ENCODE assay signal across 28 cellular contexts in the genomic region with DNA sequence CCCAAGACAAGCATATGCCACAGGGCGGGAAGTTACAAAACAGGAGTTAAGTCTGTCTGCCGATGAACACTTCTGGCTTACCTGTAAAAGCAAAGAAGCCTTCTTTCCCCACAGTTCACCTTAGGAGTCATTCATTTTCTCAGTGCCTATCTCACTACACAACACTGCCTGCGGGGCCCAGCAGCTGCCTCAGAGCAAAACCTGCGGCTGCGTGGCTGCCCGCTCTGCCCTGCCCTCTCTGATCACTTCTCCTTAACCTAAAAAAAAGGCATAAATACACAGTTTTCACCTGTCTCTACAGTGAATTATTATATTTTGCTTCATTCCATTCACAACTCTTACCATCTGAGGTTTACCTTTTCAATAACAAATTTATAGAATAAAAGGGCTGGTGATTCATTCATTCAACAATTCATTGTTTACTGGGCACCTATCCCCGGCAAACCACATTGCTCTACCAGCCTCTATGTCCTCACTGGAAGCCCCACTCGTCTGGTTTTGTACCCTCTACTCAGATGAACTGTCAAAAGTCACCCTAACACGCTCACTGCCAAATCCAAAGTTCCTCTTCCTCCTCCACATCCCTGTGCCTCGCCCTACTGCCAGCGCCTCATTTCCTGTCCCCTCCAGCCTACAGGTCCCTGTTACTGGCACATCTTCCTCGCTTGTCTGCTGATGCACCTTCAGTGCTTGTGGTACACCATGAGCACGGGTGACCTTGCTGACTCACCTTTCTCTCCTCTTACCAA. TPM values are rescaled to one million over a fixed set of nuclear protein-coding genes. Genes with fewer than 3 reads are reported as not detected.
DNase-seq lines count a peak whose midpoint lies in the region; ATAC-seq and TF ChIP-seq lines count a peak whose summit lies in the region.
"Had no signal": no experiment of that assay in that cellular context is flagged by ENCODE, and none has a peak within 500 bp of the region (broad histone marks: within the 10 kb centered on the region; RNA-seq: fewer than 3 reads in every experiment).

No MANE protein-coding gene starts in this region.

- H3K4me3 ChIP-seq in left ventricle myocardium inferior, result no peak overlapping the region
- H3K4me3 ChIP-seq: lung, prostate gland, sigmoid colon, transverse colon had no signal

- intact Hi-C loops in left ventricle myocardium inferior (cut with micrococcal nuclease) (no loop called here), left cardiac atrium (cut with DNase I) (no loop called here)

- no peak for ATAC-seq in activated CD8-positive, alpha-beta memory T cell treated with anti-CD3 and anti-CD28 coated beads, Interleukin-2, amount 10 ng/mL, durations not matched to agents 7 days and 5 days
- no peak for ATAC-seq in left cardiac atrium
- ATAC-seq in WTC11, result no peak
- no peak for ATAC-seq in naive thymus-derived CD8-positive, alpha-beta T cell
- no peak for ATAC-seq in HG02623 (IDR thresholded peaks at IDR 0.05; ENCODE audit: unreplicated experiment)
- ATAC-seq: CD8-positive, alpha-beta T cell; natural killer cell had no signal

- H3K9me3 Mint-ChIP-seq in activated CD8-positive, alpha-beta memory T cell treated with anti-CD3 and anti-CD28 coated beads, Interleukin-2, amount 10 ng/mL, durations not matched to agents 7 days and 5 days (ENCODE audit: low read depth), result no peaks in the 10 kb centered on the region
- H3K9me3 Mint-ChIP-seq in WTC11, result no peaks in the 10 kb centered on the region
- H3K9me3 Mint-ChIP-seq in naive thymus-derived CD8-positive, alpha-beta T cell, result no peaks in the 10 kb centered on the region
- H3K9me3 Mint-ChIP-seq: activated naive CD8-positive, alpha-beta T cell treated with anti-CD3 and anti-CD28 coated beads, Interleukin-2, amount 10 ng/mL, durations not matched to agents 7 days and 5 days; CD8-positive, alpha-beta T cell; natural killer cell had no signal

- no peaks in the 10 kb centered on the region for H3K9me3 ChIP-seq in left ventricle myocardium inferior (replicated peaks)
- H3K9me3 ChIP-seq: prostate gland, sigmoid colon, transverse colon had no signal

- H3K4me3 Mint-ChIP-seq in activated CD8-positive, alpha-beta memory T cell treated with anti-CD3 and anti-CD28 coated beads, Interleukin-2, amount 10 ng/mL, durations not matched to agents 7 days and 5 days, result no peak overlapping the region
- H3K4me3 Mint-ChIP-seq in WTC11, result no peak overlapping the region
- H3K4me3 Mint-ChIP-seq in naive thymus-derived CD8-positive, alpha-beta T cell, result no peak overlapping the region
- H3K4me3 Mint-ChIP-seq: activated naive CD8-positive, alpha-beta T cell treated with anti-CD3 and anti-CD28 coated beads, Interleukin-2, amount 10 ng/mL, durations not matched to agents 7 days and 5 days; CD8-positive, alpha-beta T cell; natural killer cell had no signal

- POLR2A ChIA-PET in WTC11 (lab: Charles Lee), result no interaction called here
- POLR2A ChIA-PET in naive thymus-derived CD8-positive, alpha-beta T cell (lab: Charles Lee), result no interaction called here

- H3K4me1 Mint-ChIP-seq in activated CD8-positive, alpha-beta memory T cell treated with anti-CD3 and anti-CD28 coated beads, Interleukin-2, amount 10 ng/mL, durations not matched to agents 7 days and 5 days, result no peaks in the 10 kb centered on the region
- no peaks in the 10 kb centered on the region for H3K4me1 Mint-ChIP-seq in WTC11
- H3K4me1 Mint-ChIP-seq in naive thymus-derived CD8-positive, alpha-beta T cell, result peaks cover 0 to 1% (median 0%) of the 10 kb centered on the region in 4 donors

- TF ChIP-seq CTCF in left ventricle myocardium inferior (IDR thresholded peaks at IDR 0.05; ENCODE audit: borderline replicate concordance) (no peak), WTC11 (IDR thresholded peaks at IDR 0.05) (no peak)

- H3K27me3 Mint-ChIP-seq in activated CD8-positive, alpha-beta memory T cell treated with anti-CD3 and anti-CD28 coated beads, Interleukin-2, amount 10 ng/mL, durations not matched to agents 7 days and 5 days, result no peaks in the 10 kb centered on the region
- no peaks in the 10 kb centered on the region for H3K27me3 Mint-ChIP-seq in WTC11 (ENCODE audit: low read depth)
- H3K27me3 Mint-ChIP-seq in naive thymus-derived CD8-positive, alpha-beta T cell, result no peaks in the 10 kb centered on the region
- H3K27me3 Mint-ChIP-seq: activated naive CD8-positive, alpha-beta T cell treated with anti-CD3 and anti-CD28 coated beads, Interleukin-2, amount 10 ng/mL, durations not matched to agents 7 days and 5 days had no signal

- peaks cover 4% of the 10 kb centered on the region for H3K4me1 ChIP-seq in left ventricle myocardium inferior
- H3K4me1 ChIP-seq: prostate gland, sigmoid colon, transverse colon had no signal

- peaks cover 98% of the 10 kb centered on the region for H3K36me3 ChIP-seq in left ventricle myocardium inferior

- DNase-seq in activated CD8-positive, alpha-beta memory T cell treated with anti-CD3 and anti-CD28 coated beads, Interleukin-2, amount 50 U/mL, for 48 hours, result peak; percentile 44
- DNase-seq in activated CD8-positive, alpha-beta memory T cell treated with anti-CD3 and anti-CD28 coated beads, Interleukin-2, amount 10 ng/mL, durations not matched to agents 7 days and 5 days, result no peak
- DNase-seq in left ventricle myocardium inferior (no peak), left cardiac atrium (no peak), WTC11 (ENCODE audit: low spot score) (no peak), AG20443 (ENCODE audit: low spot score) (no peak)
- no peak for DNase-seq in naive thymus-derived CD8-positive, alpha-beta T cell
- DNase-seq: activated CD4-positive, alpha-beta T cell treated with anti-CD3 and anti-CD28 coated beads for 48 hours; activated naive CD8-positive, alpha-beta T cell treated with anti-CD3 and anti-CD28 coated beads, Interleukin-2, amount 10 ng/mL, durations not matched to agents 7 days and 5 days; CD8-positive, alpha-beta T cell; dermis blood vessel endothelial cell; foreskin melanocyte; natural killer cell; NCI-H1417 treated with DMSO at 0.1 percent for 48 hours; NCI-H2081; NCI-H2227 treated with DMSO at 0.1 percent for 48 hours; NCI-H526 treated with DMSO at 0.1 percent for 48 hours; NK-92 treated with Interleukin-12 subunit alpha and Interleukin-12 subunit beta, amount 100 ng/mL, for 24 hours; occipital lobe; stimulated activated CD4-positive, alpha-beta T cell treated with anti-CD3 and anti-CD28 coated beads, Interleukin-4, amount 100 ng/mL, for 1 hour; T1000; transverse colon; WERI-Rb-1 had no signal

- H3K27me3 ChIP-seq in left ventricle myocardium inferior (ENCODE audit: low read depth), result no peaks in the 10 kb centered on the region
- H3K27me3 ChIP-seq: sigmoid colon, transverse colon had no signal

- no peak overlapping the region for H3K27ac Mint-ChIP-seq in activated CD8-positive, alpha-beta memory T cell treated with anti-CD3 and anti-CD28 coated beads, Interleukin-2, amount 10 ng/mL, durations not matched to agents 7 days and 5 days
- H3K27ac Mint-ChIP-seq in WTC11, result peak overlapping the region; percentile 80
- H3K27ac Mint-ChIP-seq in naive thymus-derived CD8-positive, alpha-beta T cell, result peak overlapping the region in 6 of 10 donors; percentile 34 to 90 (median 54)
- H3K27ac Mint-ChIP-seq: activated naive CD8-positive, alpha-beta T cell treated with anti-CD3 and anti-CD28 coated beads, Interleukin-2, amount 10 ng/mL, durations not matched to agents 7 days and 5 days had no signal

- peaks cover 39% of the 10 kb centered on the region for H3K36me3 Mint-ChIP-seq in activated CD8-positive, alpha-beta memory T cell treated with anti-CD3 and anti-CD28 coated beads, Interleukin-2, amount 10 ng/mL, durations not matched to agents 7 days and 5 days
- peaks cover 72% of the 10 kb centered on the region for H3K36me3 Mint-ChIP-seq in WTC11
- peaks cover 5 to 97% (median 47%) of the 10 kb centered on the region in 3 donors for H3K36me3 Mint-ChIP-seq in naive thymus-derived CD8-positive, alpha-beta T cell

- CTCF ChIA-PET in activated CD8-positive, alpha-beta memory T cell treated with anti-CD3 and anti-CD28 coated beads, Interleukin-2, amount 10 ng/mL, durations not matched to agents 7 days and 5 days (lab: Charles Lee), result no interaction called here
- CTCF ChIA-PET in WTC11 (lab: Charles Lee), result no interaction called here

- peak overlapping the region; percentile 35 for H3K27ac ChIP-seq in left ventricle myocardium inferior (replicated peaks)
- H3K27ac ChIP-seq: HL-60, prostate gland, sigmoid colon, transverse colon, WERI-Rb-1 had no signal

TF ChIP-seq in WTC11, 78 proteins besides CTCF, POLR2A, EP300 and RAD21 (continues in another document):
- TF ChIP-seq, protein P1, sequence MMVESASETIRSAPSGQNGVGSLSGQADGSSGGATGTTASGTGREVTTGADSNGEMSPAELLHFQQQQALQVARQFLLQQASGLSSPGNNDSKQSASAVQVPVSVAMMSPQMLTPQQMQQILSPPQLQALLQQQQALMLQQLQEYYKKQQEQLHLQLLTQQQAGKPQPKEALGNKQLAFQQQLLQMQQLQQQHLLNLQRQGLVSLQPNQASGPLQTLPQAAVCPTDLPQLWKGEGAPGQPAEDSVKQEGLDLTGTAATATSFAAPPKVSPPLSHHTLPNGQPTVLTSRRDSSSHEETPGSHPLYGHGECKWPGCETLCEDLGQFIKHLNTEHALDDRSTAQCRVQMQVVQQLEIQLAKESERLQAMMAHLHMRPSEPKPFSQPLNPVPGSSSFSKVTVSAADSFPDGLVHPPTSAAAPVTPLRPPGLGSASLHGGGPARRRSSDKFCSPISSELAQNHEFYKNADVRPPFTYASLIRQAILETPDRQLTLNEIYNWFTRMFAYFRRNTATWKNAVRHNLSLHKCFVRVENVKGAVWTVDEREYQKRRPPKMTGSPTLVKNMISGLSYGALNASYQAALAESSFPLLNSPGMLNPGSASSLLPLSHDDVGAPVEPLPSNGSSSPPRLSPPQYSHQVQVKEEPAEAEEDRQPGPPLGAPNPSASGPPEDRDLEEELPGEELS (CRISPR knock-in tag; IDR thresholded peaks at IDR 0.05), result no peak
- TF ChIP-seq JAZF1 (CRISPR knock-in tag; IDR thresholded peaks at IDR 0.05) (no peak), MYBL2 (CRISPR knock-in tag; IDR thresholded peaks at IDR 0.05) (no peak), KAT7 (CRISPR knock-in tag; IDR thresholded peaks at IDR 0.05; ENCODE audit: borderline replicate concordance) (no peak), SOX15 (CRISPR knock-in tag; IDR thresholded peaks at IDR 0.05) (no peak)

RNA-seq across cellular contexts. Expression of gene AFG3L2, which starts 31.4 kb away (rescaled TPM):
- 10 to 100 TPM; 39.6 to 50.9 TPM for total RNA-seq in activated CD8-positive, alpha-beta memory T cell treated with anti-CD3 and anti-CD28 coated beads, Interleukin-2, amount 10 ng/mL, durations not matched to agents 7 days and 5 days
- total RNA-seq in left ventricle myocardium inferior (136 TPM), left cardiac atrium (10 to 100 TPM; 62.5 to 92.2 TPM), WTC11 (2021) (73.9 to 109 TPM (median 76.0 TPM) in 3 replicates)
- total RNA-seq in naive thymus-derived CD8-positive, alpha-beta T cell, result 10 to 100 TPM; 37.7 to 41.2 TPM
- 10 to 100 TPM; 27.0 to 42.1 (median 37.2) TPM for polyA plus RNA-seq in naive thymus-derived CD8-positive, alpha-beta T cell

RNA-seq across cellular contexts. Expression of gene TUBB6, which starts 37.6 kb away (rescaled TPM):
- total RNA-seq in activated CD8-positive, alpha-beta memory T cell treated with anti-CD3 and anti-CD28 coated beads, Interleukin-2, amount 10 ng/mL, durations not matched to agents 7 days and 5 days, result 10 to 100 TPM; 14.7 to 39.0 TPM
- total RNA-seq in left ventricle myocardium inferior, result 81.5 TPM
- total RNA-seq in left cardiac atrium, result 100 to 1,000 TPM; 211 to 254 TPM
- total RNA-seq in WTC11 (2021), result 137 to 240 TPM (median 149 TPM) in 3 replicates
- total RNA-seq in naive thymus-derived CD8-positive, alpha-beta T cell, result 1 to 10 TPM; 2.1 to 3.1 TPM
- polyA plus RNA-seq in naive thymus-derived CD8-positive, alpha-beta T cell, result 1 to 10 TPM in 2 of 3 donors, not detected in 1; 1.2 to 3.1 TPM
